7 cellular contexts compared by ENCODE assay signal in the genomic region with DNA sequence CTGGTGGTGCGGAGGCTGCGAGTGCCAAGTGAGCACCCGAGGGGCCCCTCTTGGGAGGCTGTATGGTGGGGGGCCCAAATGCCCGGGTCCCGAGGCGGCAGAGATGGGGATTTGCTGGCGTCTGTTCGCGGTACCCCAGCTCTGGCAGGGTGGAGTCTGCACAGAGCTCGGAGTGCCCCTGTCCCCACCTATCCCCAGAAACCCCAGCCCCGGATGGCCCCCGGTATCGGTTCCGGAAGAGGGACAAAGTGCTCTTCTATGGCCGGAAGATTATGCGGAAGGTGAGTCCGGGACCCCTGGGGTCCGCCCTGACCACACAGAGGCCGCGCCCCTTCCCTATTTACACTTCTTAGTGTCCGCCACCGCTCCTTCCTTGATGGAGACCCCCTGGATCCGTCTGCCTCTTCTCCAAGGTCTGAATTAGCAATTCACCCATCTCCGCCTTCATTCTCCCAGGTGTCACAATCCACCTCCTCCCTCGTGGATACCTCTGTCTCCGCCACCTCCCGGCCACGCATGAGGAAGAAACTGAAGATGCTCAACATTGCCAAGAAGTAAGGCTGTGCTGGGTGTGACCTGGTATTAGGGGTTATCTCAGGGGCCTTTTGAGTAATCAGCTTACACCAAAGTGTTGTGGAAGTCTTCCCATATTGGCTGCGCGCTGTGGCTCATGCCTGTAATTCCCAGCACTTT. TPM values are rescaled to one million over a fixed set of nuclear protein-coding genes. Genes with fewer than 3 reads are reported as not detected.
A peak's percentile ranks its signal among the peaks of the same experiment; 100 is the strongest.
DNase-seq lines count a peak whose midpoint lies in the region; ATAC-seq and TF ChIP-seq lines count a peak whose summit lies in the region.

No MANE protein-coding gene starts in this region.

- ATAC-seq in GM21737 (IDR thresholded peaks at IDR 0.05; ENCODE audit: unreplicated experiment) = peak; percentile 7

- peak overlapping the region; percentile 72 for H3K9ac ChIP-seq in rectal smooth muscle tissue (ENCODE audit: low read length)

- DNase-seq in SJSA1 (ENCODE audit: low read depth in 1 of 2, low spot score in 2 of 2) (no peak), fibroblast of pulmonary artery (ENCODE audit: low read depth) (no peak), C1 segment of cervical spinal cord (lab: John Stamatoyannopoulos, UW) (no peak), hippocampal formation (lab: John Stamatoyannopoulos, UW) (no peak), DMS 273 treated with DMSO at 0.1 percent for 48 hours (lab: John Stamatoyannopoulos, UW) (no peak)

- H3K27me3 ChIP-seq in SJSA1 (replicated peaks) (no peaks in the 10 kb centered on the region), rectal smooth muscle tissue (ENCODE audit: control insufficient read depth, insufficient read depth, low read length) (no peaks in the 10 kb centered on the region)

- no peak for TF ChIP-seq CTCF in fibroblast of pulmonary artery (IDR thresholded peaks at IDR 0.05; ENCODE audit: low read length, missing control alignments)

- no peaks in the 10 kb centered on the region; the same call in 1 of the 2 replicates for H3K9me3 ChIP-seq in SJSA1 (replicated peaks)

- peaks cover 36% of the 10 kb centered on the region for H3K36me3 ChIP-seq in SJSA1
- peaks cover 7% of the 10 kb centered on the region for H3K36me3 ChIP-seq in rectal smooth muscle tissue (ENCODE audit: control insufficient read depth, insufficient read depth, low read length)

- peak overlapping the region; percentile 78 for H3K4me3 ChIP-seq in SJSA1
- H3K4me3 ChIP-seq in fibroblast of pulmonary artery (replicated peaks; ENCODE audit: low read depth, low read length) = peak overlapping the region; percentile 93
- peak overlapping the region; percentile 99 for H3K4me3 ChIP-seq in rectal smooth muscle tissue (ENCODE audit: low read length)

- H3K27ac ChIP-seq in SJSA1 = 0 out of 2 replicates have a peak overlapping the region, but pooled peaks have one; percentile 14
- H3K27ac ChIP-seq in rectal smooth muscle tissue (ENCODE audit: low read depth, low read length) = peak overlapping the region; percentile 95

- H3K4me1 ChIP-seq in SJSA1 (replicated peaks) (peaks cover 18% of the 10 kb centered on the region), rectal smooth muscle tissue (ENCODE audit: control insufficient read depth, insufficient read depth, low read length) (no peaks in the 10 kb centered on the region)

RNA-seq across cellular contexts. Expression of a gene that starts 0.6 kb away (rescaled TPM):
- 41.6 and 47.5 TPM in 2 replicates for total RNA-seq in SJSA1 (2014; rRNA removed; shearing (Covaris generic))

RNA-seq across cellular contexts. Expression of a gene that starts 13.7 kb away (rescaled TPM):
- 2.9 and 5.5 TPM in 2 replicates for total RNA-seq in SJSA1 (2014; rRNA removed; shearing (Covaris generic))

RNA-seq across cellular contexts. Expression of a gene that starts 20.2 kb away (rescaled TPM):
- total RNA-seq in SJSA1 (2014; rRNA removed; shearing (Covaris generic)) = 31.4 and 33.7 TPM in 2 replicates

RNA-seq across cellular contexts. Expression of a gene that starts 47.3 kb away (rescaled TPM):
- 0.47 TPM in 1 of 2 replicates, not detected in the other for total RNA-seq in SJSA1 (2014; rRNA removed; shearing (Covaris generic))

RNA-seq across cellular contexts. Expression of a gene that starts 59.5 kb away (rescaled TPM):
- not detected in 2 replicates for total RNA-seq in SJSA1 (2014; rRNA removed; shearing (Covaris generic))
